Comparison of ENCODE assay signal across 29 cellular contexts in the genomic region with DNA sequence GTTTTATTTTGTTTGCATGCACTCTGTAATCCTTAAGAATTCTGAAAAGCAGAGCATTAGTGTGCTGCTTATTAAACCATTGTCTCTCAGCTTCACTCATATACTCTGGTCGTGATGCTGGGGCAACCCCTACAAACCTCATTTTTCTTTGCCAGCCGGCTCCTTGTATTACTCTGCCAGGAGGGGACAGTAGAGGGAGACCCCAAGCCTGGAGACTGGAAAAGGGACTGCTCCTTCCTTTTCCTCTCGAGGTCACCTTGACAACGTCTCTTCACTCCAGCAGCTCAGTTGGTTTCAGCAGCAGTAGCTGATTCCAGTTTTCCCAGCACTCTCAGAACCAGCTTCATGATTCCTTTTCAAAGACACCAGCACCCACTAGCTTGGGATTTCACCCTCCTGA. TPM values are rescaled to one million over a fixed set of nuclear protein-coding genes. Genes with fewer than 3 reads are reported as not detected.
A peak's percentile ranks its signal among the peaks of the same experiment; 100 is the strongest.
DNase-seq lines count a peak whose midpoint lies in the region; ATAC-seq, FAIRE-seq and TF ChIP-seq lines count a peak whose summit lies in the region.
"Had no signal": no experiment of that assay in that cellular context is flagged by ENCODE, and none has a peak within 500 bp of the region (broad histone marks: within the 10 kb centered on the region; RNA-seq: fewer than 3 reads in every experiment).

No MANE protein-coding gene starts in this region.

- H3K4me2 ChIP-seq in GM12878 (ENCODE audit: control insufficient read depth, insufficient read depth), result no peak overlapping the region
- H3K4me2 ChIP-seq: BLaER1, PC-9 had no signal

- H3K27me3 ChIP-seq in GM12878 (replicated peaks in 1 of 2; ENCODE audit: control insufficient read depth in 2 of 2, insufficient read depth in 2 of 2, low read length in 1 of 2) (no peaks in the 10 kb centered on the region), adrenal gland (peaks cover 7% of the 10 kb centered on the region)
- H3K27me3 ChIP-seq: brain microvascular endothelial cell, sigmoid colon, SJSA1, upper lobe of right lung had no signal

- no TSS peak for BruUV-seq in GM12878 (replicated peaks; lab: Mats Ljungman, UMichigan)

- no peak overlapping the region for H3K9ac ChIP-seq in GM12878 (ENCODE audit: control insufficient read depth, insufficient read depth, low read length)
- H3K9ac ChIP-seq: BLaER1 had no signal

- no peak for TF ChIP-seq EP300 in GM12878 (IDR thresholded peaks at IDR 0.05; ENCODE audit: borderline replicate concordance in 1 of 2, control insufficient read depth in 1 of 2, low read depth in 2 of 2, low read length in 2 of 2)

- in situ Hi-C loops in GM12878 (cut with MboI), result no loop called here

- H2AFZ ChIP-seq in GM12878 (ENCODE audit: control insufficient read depth, low read depth, low read length), result no peak overlapping the region
- H2AFZ ChIP-seq: PC-9 had no signal

- FAIRE-seq in GM12878 (lab: Jason Lieb, UNC), result no peak
- FAIRE-seq: GM19239, H54 had no signal

- 0 out of 3 replicates have a peak, but pooled peaks have one; percentile 6 for ATAC-seq in GM12878
- no peak for ATAC-seq in HG02678 (IDR thresholded peaks at IDR 0.05; ENCODE audit: unreplicated experiment)
- ATAC-seq: activated CD4-positive, CD25-positive, alpha-beta regulatory T cell treated with anti-CD3 and anti-CD28 coated beads, Interleukin-2, amount 50 U/mL, for 24 hours; activated naive CD4-positive, alpha-beta T cell treated with anti-CD3 and anti-CD28 coated beads, Interleukin-2, amount 50 U/mL, for 72 hours; upper lobe of right lung had no signal

- H3K79me2 ChIP-seq in GM12878 (ENCODE audit: control insufficient read depth, insufficient read depth, low read length), result no peaks in the 10 kb centered on the region

- DNase-seq in NCI-H1417 (lab: John Stamatoyannopoulos, UW) (peak; percentile 4 to 83 (median 51)), NCI-H1417 treated with DMSO at 0.1 percent for 48 hours (lab: John Stamatoyannopoulos, UW) (no peak), NCI-H2227 (lab: John Stamatoyannopoulos, UW; ENCODE audit: unreplicated experiment) (peak; percentile 47), GM12878 (ENCODE audit: low read depth, low spot score) (no peak), retinal pigment epithelial cell (ENCODE audit: low read depth) (no peak), adrenal gland (no peak), cardiac septum (ENCODE audit: low spot score) (no peak)
- DNase-seq: 8988T; brain microvascular endothelial cell; Calu3; islet precursor cell; NCI-H2029; NCI-H526; PC-9; sigmoid colon; stimulated activated naive CD4-positive, alpha-beta T cell treated with Interleukin-2 at 50 U/mL for 16 hours; T-helper 9 cell; upper lobe of right lung had no signal

- no peak overlapping the region for H3K27ac ChIP-seq in GM12878 (ENCODE audit: control insufficient read depth, insufficient read depth)
- H3K27ac ChIP-seq in adrenal gland, result no peak overlapping the region
- H3K27ac ChIP-seq: BLaER1, brain microvascular endothelial cell, PC-9, sigmoid colon, SJSA1, upper lobe of right lung had no signal

- no peaks in the 10 kb centered on the region; a peak in 1 of 4 replicates for H3K36me3 ChIP-seq in GM12878 (ENCODE audit: control insufficient read depth in 2 of 2, insufficient read depth in 2 of 2, low read length in 1 of 2)
- no peaks in the 10 kb centered on the region for H3K36me3 ChIP-seq in adrenal gland (replicated peaks in 1 of 2)
- H3K36me3 ChIP-seq: BLaER1, brain microvascular endothelial cell, sigmoid colon, SJSA1, upper lobe of right lung had no signal

- WGBS in GM12878 (ENCODE audit: insufficient coverage, insufficient replicate concordance, low lambda C conversion rate, missing lambda C conversion rate), result 26% methylated on average over 4 of the region's 4 CpGs
- WGBS in adrenal gland, 4 donors, result 19 to 31% (median 26%) methylated on average over 4 of the region's 4 CpGs

- H3K4me1 ChIP-seq in GM12878 (ENCODE audit: control insufficient read depth, insufficient read depth, low read length) (peaks cover 3% of the 10 kb centered on the region; the same call in 1 of the 2 replicates), adrenal gland (replicated peaks in 1 of 2) (no peaks in the 10 kb centered on the region)

- no peaks in the 10 kb centered on the region for H4K20me1 ChIP-seq in GM12878 (ENCODE audit: control insufficient read depth, insufficient read depth)
- H4K20me1 ChIP-seq: BLaER1 had no signal

- no peak for TF ChIP-seq POLR2A in GM12878 (IDR thresholded peaks at IDR 0.05; ENCODE audit: low read depth, low read length)
- no peak for TF ChIP-seq POLR2A in adrenal gland (IDR thresholded peaks at IDR 0.05)

- RAD21 ChIA-PET in GM12878 (lab: Charles Lee; ENCODE audit: unreplicated experiment), result interaction anchor here (0.6 to 5.4 kb wide), 20 partner anchors 7 to 185 kb away, joined by 3 to 36 read pairs (median 3); a partner anchor contains a TSS

- intact Hi-C loops in GM12878 (cut with micrococcal nuclease; ENCODE audit: unreplicated experiment) (no loop called here), adrenal gland (cut with DNase I) (loop anchor here in 1 of 2 donors (10.0 kb wide), 1 partner anchor 135 kb away; no protein-coding TSS in a partner anchor), cardiac septum (cut with DNase I) (no loop called here)

- POLR2A ChIA-PET in GM12878 (lab: Charles Lee), result interaction anchor here (0.6 to 2.5 kb wide), 9 partner anchors 9 to 183 kb away, joined by 3 to 13 read pairs (median 7); a partner anchor contains a TSS

- H3K9me3 ChIP-seq in GM12878 (replicated peaks; ENCODE audit: control insufficient read depth, insufficient read depth, low read length) (no peaks in the 10 kb centered on the region), adrenal gland (replicated peaks in 1 of 3) (no peaks in the 10 kb centered on the region)
- H3K9me3 ChIP-seq: BLaER1, sigmoid colon, SJSA1, upper lobe of right lung had no signal

- TF ChIP-seq CTCF in GM12878 (IDR thresholded peaks at IDR 0.05 in 2 of 3, conservative IDR thresholded peaks at IDR 0.05 in 1 of 3; ENCODE audit: control insufficient read depth in 2 of 3, extremely low read depth in 1 of 3, insufficient read depth in 1 of 3, low read depth in 3 of 3, low read length in 3 of 3), result no peak; a peak in 1 of 6 replicates
- TF ChIP-seq CTCF in retinal pigment epithelial cell (conservative IDR thresholded peaks at IDR 0.05; ENCODE audit: low read depth, low read length), result peak; percentile 38
- no peak for TF ChIP-seq CTCF in adrenal gland (IDR thresholded peaks at IDR 0.05)

- TF ChIP-seq RAD21 in GM12878 (IDR thresholded peaks at IDR 0.05; ENCODE audit: insufficient read depth, low read depth, low read length), result no peak

- SMC1A ChIA-PET in GM12878 (lab: Charles Lee; ENCODE audit: uncharacterized antibody, unreplicated experiment), result interaction anchor here (0.7 to 22.1 kb wide), 14 partner anchors 8 to 176 kb away, joined by 3 to 466 read pairs (median 4); no protein-coding TSS in a partner anchor

- H3K4me3 ChIP-seq in GM12878, result no peak overlapping the region
- H3K4me3 ChIP-seq in retinal pigment epithelial cell (ENCODE audit: low read length), result no peak overlapping the region
- H3K4me3 ChIP-seq in adrenal gland, result no peak overlapping the region
- H3K4me3 ChIP-seq: BLaER1, PC-9, sigmoid colon, SJSA1, upper lobe of right lung had no signal

- CTCF ChIA-PET in GM12878 (lab: Yijun Ruan, JAX), result interaction anchor here (1.2 to 31.9 kb wide), 8 partner anchors 10 to 178 kb away, joined by 3 to 869 read pairs (median 12); no protein-coding TSS in a partner anchor

TF ChIP-seq in GM12878, 131 proteins besides CTCF, POLR2A, EP300 and RAD21 (continues in another document):
- TF ChIP-seq TCF12 (IDR thresholded peaks at IDR 0.05; ENCODE audit: low read depth, low read length), result no peak

RNA-seq across cellular contexts. Expression of a gene that starts 2.8 kb away (rescaled TPM):
- 30.2 and 30.7 TPM in 2 replicates for total RNA-seq in GM12878 (2013; cell fraction: nucleolus; rRNA removed)
- 4.7 and 5.6 TPM in 2 replicates for total RNA-seq in GM12878 (2014; rRNA removed)
- 5.5 and 5.8 TPM in 2 replicates for total RNA-seq in GM12878 (2014; rRNA removed; fragmentation: Illumina TruSeq; extraction: Trizol)
- 4.4 and 5.1 TPM in 2 replicates for total RNA-seq in GM12878 (2021)
- 0.55 TPM for polyA plus RNA-seq in GM12878 (2011; ENCODE audit: low read depth)
- polyA plus RNA-seq in GM12878 (2011; rRNA removed), result 7.1 and 9.1 TPM in 2 replicates
- 3.9 and 4.1 TPM in 2 replicates for polyA plus RNA-seq in GM12878 (2011; cell fraction: cytosol; rRNA removed)
- polyA plus RNA-seq in GM12878 (2011; cell fraction: nucleus; rRNA removed), result 4.0 and 4.7 TPM in 2 replicates
- polyA plus RNA-seq in GM12878 (2012), result 0.60 and 1.2 TPM in 2 replicates
- 5.9 and 7.4 TPM in 2 replicates for polyA plus RNA-seq in GM12878 (2014; fragmentation: Illumina TruSeq; extraction: Trizol)
- 1 to 10 TPM in 1 of 2 experiments, under 1 TPM in 1; 0.90 to 1.8 TPM for polyA plus RNA-seq in GM12878 (2014; fragmentation: Nextera tagmentation; extraction: Ambion mirVana)
- polyA plus RNA-seq in GM12878 (2014; rRNA removed), result 3.7 and 4.6 TPM in 2 replicates
- 1 to 10 TPM; 5.4 to 7.1 TPM for polyA plus RNA-seq in GM12878 (2016; fragmentation: Nextera tagmentation; extraction: Ambion mirVana)
- polyA minus RNA-seq in GM12878 (2011; rRNA and poly(A)+ RNA removed), result 4.5 and 6.7 TPM in 2 replicates
- polyA minus RNA-seq in GM12878 (2011; cell fraction: cytosol; rRNA and poly(A)+ RNA removed), result 2.1 and 3.0 TPM in 2 replicates
- polyA minus RNA-seq in GM12878 (2011; cell fraction: nucleus; rRNA and poly(A)+ RNA removed), result 4.5 and 6.9 TPM in 2 replicates
- 1 to 10 TPM in 6 of 8 donors, under 1 TPM in 2; 0.95 to 6.8 (median 1.9) TPM for total RNA-seq in adrenal gland
- 1 to 10 TPM in 2 of 3 donors, under 1 TPM in 1; 0.84 to 2.3 (median 1.6) TPM for polyA plus RNA-seq in adrenal gland
- total RNA-seq in cardiac septum, result 1.3 TPM

RNA-seq across cellular contexts. Expression of a gene that starts 41.5 kb away (rescaled TPM):
- total RNA-seq in GM12878 (2013; cell fraction: nucleolus; rRNA removed), result 9.3 and 11.0 TPM in 2 replicates
- total RNA-seq in GM12878 (2014; rRNA removed) (2.1 and 2.7 TPM in 2 replicates), GM12878 (2014; rRNA removed; fragmentation: Illumina TruSeq; extraction: Trizol) (5.0 and 5.3 TPM in 2 replicates), GM12878 (2021) (1.4 and 1.5 TPM in 2 replicates), adrenal gland (under 1 TPM in 6 of 8 donors, not detected in 2; 0.16 to 0.88 (median 0.47) TPM), cardiac septum (0.46 TPM)
- polyA plus RNA-seq in GM12878 (2011; ENCODE audit: low read depth), result not detected
- polyA plus RNA-seq in GM12878 (2011; rRNA removed) (35.6 and 51.2 TPM in 2 replicates), GM12878 (2014; fragmentation: Illumina TruSeq; extraction: Trizol) (6.4 and 7.4 TPM in 2 replicates), GM12878 (2014; fragmentation: Nextera tagmentation; extraction: Ambion mirVana) (1 to 10 TPM; 2.8 to 3.1 TPM), GM12878 (2014; rRNA removed) (1.1 and 4.4 TPM in 2 replicates), GM12878 (2016; fragmentation: Nextera tagmentation; extraction: Ambion mirVana) (1 to 10 TPM in 1 of 2 experiments, under 1 TPM in 1; 0.76 to 1.2 TPM), adrenal gland (1 to 10 TPM in 1 of 3 donors, under 1 TPM in 2; 0.09 to 2.2 (median 0.13) TPM)
- polyA plus RNA-seq in GM12878 (2011; cell fraction: cytosol; rRNA removed), result 17.4 and 19.2 TPM in 2 replicates
- 4.5 and 6.6 TPM in 2 replicates for polyA plus RNA-seq in GM12878 (2011; cell fraction: nucleus; rRNA removed)
- 0.11 and 0.25 TPM in 2 replicates for polyA plus RNA-seq in GM12878 (2012)
- 23.8 and 29.8 TPM in 2 replicates for polyA minus RNA-seq in GM12878 (2011; rRNA and poly(A)+ RNA removed)
- 9.9 and 11.3 TPM in 2 replicates for polyA minus RNA-seq in GM12878 (2011; cell fraction: cytosol; rRNA and poly(A)+ RNA removed)
- 3.6 and 4.2 TPM in 2 replicates for polyA minus RNA-seq in GM12878 (2011; cell fraction: nucleus; rRNA and poly(A)+ RNA removed)
- total RNA-seq: Calu3, fibroblast of villous mesenchyme, G401, lung microvascular endothelial cell, M059J, PC-9, SJSA1 had no signal

Comparison
In these comparisons a context has a peak if more than half of its experiments do, and no peak if none do; other contexts are left out.
1. DNase-seq: peak in NCI-H1417 (3 of 3) and NCI-H2227 (single experiment); none in NCI-H1417 treated with DMSO at 0.1 percent for 48 hours (single experiment), GM12878 (single experiment), retinal pigment epithelial cell (single experiment), adrenal gland (0 of 7) and cardiac septum (single experiment).